8 cellular contexts compared by ENCODE assay signal in genomic region chr12:459430-460258, GRCh38. TPM values are rescaled to one million over a fixed set of nuclear protein-coding genes. Genes with fewer than 3 reads are reported as not detected.
DNase-seq lines count a peak whose midpoint lies in the region; ATAC-seq and TF ChIP-seq lines count a peak whose summit lies in the region.

TSS of gene B4GALNT3 (plus strand) at chr12:459939. CDS start at chr12:460377, 438 bp downstream.

- CTCF ChIA-PET in activated CD4-positive, alpha-beta memory T cell treated with anti-CD3 and anti-CD28 coated beads, Interleukin-2, amount 10 ng/mL, durations not matched to agents 7 days and 5 days (lab: Charles Lee): no interaction called here

- no peak within 1 kb of the TSS for H3K27ac ChIP-seq in endodermal cell (ENCODE audit: low read depth, low read length)
- no peak within 1 kb of the TSS for H3K27ac ChIP-seq in subcutaneous abdominal adipose tissue (ENCODE audit: low read depth, low read length)

- DNase-seq in NCI-H146 treated with DMSO at 0.1 percent for 48 hours (lab: John Stamatoyannopoulos, UW; ENCODE audit: unreplicated experiment): peak; percentile 75
- peak; percentile 36 for DNase-seq in activated CD4-positive, alpha-beta memory T cell treated with anti-CD3 and anti-CD28 coated beads, Interleukin-2, amount 10 ng/mL, durations not matched to agents 7 days and 5 days
- DNase-seq in endodermal cell: peak; percentile 97
- peak; percentile 70 to 89 (median 74) for DNase-seq in mucosa of descending colon
- DNase-seq in amniotic stem cell (lab: John Stamatoyannopoulos, UW): no peak

- H3K27ac Mint-ChIP-seq in activated CD4-positive, alpha-beta memory T cell treated with anti-CD3 and anti-CD28 coated beads, Interleukin-2, amount 10 ng/mL, durations not matched to agents 7 days and 5 days: no peak within 1 kb of the TSS
- H3K27ac Mint-ChIP-seq in endodermal cell: peak within 1 kb of the TSS; percentile 73

- H3K4me3 Mint-ChIP-seq in activated CD4-positive, alpha-beta memory T cell treated with anti-CD3 and anti-CD28 coated beads, Interleukin-2, amount 10 ng/mL, durations not matched to agents 7 days and 5 days: peak within 1 kb of the TSS; percentile 69
- H3K4me3 Mint-ChIP-seq in endodermal cell: peak within 1 kb of the TSS; percentile 75

- H3K36me3 ChIP-seq in endodermal cell (ENCODE audit: control insufficient read depth, insufficient read depth, low read length) (no peaks in the 10 kb centered on the region), mucosa of descending colon (ENCODE audit: low read depth) (no peaks in the 10 kb centered on the region), subcutaneous abdominal adipose tissue (ENCODE audit: control insufficient read depth in 5 of 5, insufficient read depth in 5 of 5, low read length in 5 of 5) (no peaks in the 10 kb centered on the region)

- H3K9ac ChIP-seq in endodermal cell (ENCODE audit: extremely low read depth, low read length, poor library complexity, severe bottlenecking) (peak within 1 kb of the TSS; percentile 48), subcutaneous abdominal adipose tissue (ENCODE audit: low read length in 5 of 5) (peak within 1 kb of the TSS in 1 of 5 donors; percentile 49)

- H3K9me3 ChIP-seq in endodermal cell (ENCODE audit: control insufficient read depth, low read length): no peaks in the 10 kb centered on the region
- H3K9me3 ChIP-seq in mucosa of descending colon: no peaks in the 10 kb centered on the region
- no peaks in the 10 kb centered on the region for H3K9me3 ChIP-seq in subcutaneous abdominal adipose tissue (ENCODE audit: control insufficient read depth in 5 of 5, low read length in 5 of 5)

- no peak for TF ChIP-seq CTCF in endodermal cell (conservative IDR thresholded peaks at IDR 0.05)
- no peak for TF ChIP-seq CTCF in mucosa of descending colon (IDR thresholded peaks at IDR 0.05)

- no peaks in the 10 kb centered on the region for H3K9me3 Mint-ChIP-seq in activated CD4-positive, alpha-beta memory T cell treated with anti-CD3 and anti-CD28 coated beads, Interleukin-2, amount 10 ng/mL, durations not matched to agents 7 days and 5 days
- H3K9me3 Mint-ChIP-seq in endodermal cell: peaks cover 3% of the 10 kb centered on the region

- H3K4me3 ChIP-seq in GM08714 (ENCODE audit: low read length) (peak within 1 kb of the TSS; percentile 48; the same call in 1 of the 2 replicates), endodermal cell (ENCODE audit: low read length) (peak within 1 kb of the TSS; percentile 89), mucosa of descending colon (peak within 1 kb of the TSS; percentile 54), subcutaneous abdominal adipose tissue (ENCODE audit: low read depth in 1 of 5, low read length in 5 of 5) (peak within 1 kb of the TSS; percentile 52 to 68 (median 55))

- peak; percentile 83 for ATAC-seq in mucosa of descending colon
- no peak for ATAC-seq in HG02938 (IDR thresholded peaks at IDR 0.05; ENCODE audit: unreplicated experiment)

- POLR2A ChIA-PET in activated CD4-positive, alpha-beta memory T cell treated with anti-CD3 and anti-CD28 coated beads, Interleukin-2, amount 10 ng/mL, durations not matched to agents 7 days and 5 days (lab: Charles Lee): interaction anchor here (1.5 kb wide), 1 partner anchor 489 kb away, joined by 3 read pairs; no protein-coding TSS in a partner anchor

- H3K4me1 ChIP-seq in endodermal cell (ENCODE audit: control insufficient read depth, insufficient read depth, low read length) (peaks cover 18% of the 10 kb centered on the region), mucosa of descending colon (ENCODE audit: low read depth) (peaks cover 16% of the 10 kb centered on the region), subcutaneous abdominal adipose tissue (ENCODE audit: control insufficient read depth in 5 of 5, insufficient read depth in 5 of 5, low read length in 5 of 5) (peaks cover 2 to 15% (median 13%) of the 10 kb centered on the region in 5 donors)

- H3K36me3 Mint-ChIP-seq in activated CD4-positive, alpha-beta memory T cell treated with anti-CD3 and anti-CD28 coated beads, Interleukin-2, amount 10 ng/mL, durations not matched to agents 7 days and 5 days (ENCODE audit: low read depth): no peaks in the 10 kb centered on the region
- H3K36me3 Mint-ChIP-seq in endodermal cell (ENCODE audit: low read depth): peaks cover 8% of the 10 kb centered on the region

- H3K27me3 ChIP-seq in endodermal cell (ENCODE audit: control insufficient read depth, insufficient read depth, low read length, poor library complexity, severe bottlenecking) (peaks cover 13% of the 10 kb centered on the region), subcutaneous abdominal adipose tissue (ENCODE audit: control insufficient read depth in 5 of 5, insufficient read depth in 4 of 5, low read length in 5 of 5) (peaks cover 9 to 48% (median 21%) of the 10 kb centered on the region in 5 donors)

- peaks cover 80% of the 10 kb centered on the region for H3K27me3 Mint-ChIP-seq in activated CD4-positive, alpha-beta memory T cell treated with anti-CD3 and anti-CD28 coated beads, Interleukin-2, amount 10 ng/mL, durations not matched to agents 7 days and 5 days
- H3K27me3 Mint-ChIP-seq in endodermal cell (ENCODE audit: insufficient read depth): peaks cover 37% of the 10 kb centered on the region

- intact Hi-C loops in mucosa of descending colon (cut with DNase I, micrococcal nuclease): no loop called here

- WGBS in endodermal cell (ENCODE audit: insufficient coverage in 1 of 2, insufficient read length in 1 of 2), 2 experiments: 5 to 12% methylated on average over 33 to 82 of the region's 82 CpGs

- H3K4me1 Mint-ChIP-seq in activated CD4-positive, alpha-beta memory T cell treated with anti-CD3 and anti-CD28 coated beads, Interleukin-2, amount 10 ng/mL, durations not matched to agents 7 days and 5 days: peaks cover 9% of the 10 kb centered on the region
- peaks cover 44% of the 10 kb centered on the region for H3K4me1 Mint-ChIP-seq in endodermal cell

RNA-seq across cellular contexts. Expression of gene B4GALNT3, which starts in this region (rescaled TPM):
- under 1 TPM; 0.68 to 0.88 TPM for total RNA-seq in activated CD4-positive, alpha-beta memory T cell treated with anti-CD3 and anti-CD28 coated beads, Interleukin-2, amount 10 ng/mL, durations not matched to agents 7 days and 5 days
- total RNA-seq in endodermal cell: 100 to 1,000 TPM in 1 of 2 donors, 10 to 100 TPM in 1; 61.5 to 155 TPM
- 13.3 TPM for polyA plus RNA-seq in endodermal cell (2013, experiment 1 of 2)
- 15.9 TPM for polyA plus RNA-seq in endodermal cell (2013, experiment 2 of 2)
- total RNA-seq in mucosa of descending colon: 100 to 1,000 TPM in 1 of 3 donors, 10 to 100 TPM in 2; 62.9 to 134 (median 94.9) TPM

Comparison
In these comparisons a context has a peak if more than half of its experiments do, and no peak if none do; other contexts are left out.
1. RNA of gene B4GALNT3 (total RNA-seq): 61.5 to 155 TPM in endodermal cell and 62.9 to 134 TPM in mucosa of descending colon; 0.68 to 0.88 TPM in activated CD4-positive, alpha-beta memory T cell treated with anti-CD3 and anti-CD28 coated beads, Interleukin-2, amount 10 ng/mL, durations not matched to agents 7 days and 5 days; every median in the first group is over 10 times any median in the second.
2. Peak in DNase-seq in activated CD4-positive, alpha-beta memory T cell treated with anti-CD3 and anti-CD28 coated beads, Interleukin-2, amount 10 ng/mL, durations not matched to agents 7 days and 5 days; RNA of the gene not detected or under 1 TPM.
3. Peak in every context shown above with its lines, with median percentiles within 50 percentile points of each other: H3K4me3 ChIP-seq.